ENCODE assay signal across 37 cellular contexts in the genomic region with DNA sequence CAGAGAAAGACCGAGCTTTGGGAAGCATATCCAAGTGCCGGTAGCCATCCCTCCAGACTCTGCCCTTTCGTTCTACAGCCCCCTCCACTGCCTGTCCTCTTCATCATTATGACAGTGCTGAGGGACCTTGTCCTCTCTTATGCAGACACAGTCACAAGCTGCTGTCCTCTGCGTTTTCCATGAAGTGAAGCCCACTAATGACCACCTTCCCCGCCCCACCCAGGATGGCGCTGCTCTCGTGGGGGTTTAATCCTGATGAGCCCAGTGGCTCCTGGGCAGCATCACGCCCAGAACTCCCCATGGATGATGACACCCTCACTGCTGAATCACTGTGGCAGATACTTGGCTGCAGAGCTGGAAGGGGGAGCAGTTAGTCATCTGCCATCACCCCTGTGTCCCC.
"Had no signal": no experiment of that assay in that cellular context is flagged by ENCODE, and none has a peak within 500 bp of the region (broad histone marks: within the 10 kb centered on the region; RNA-seq: fewer than 3 reads in every experiment).

No MANE protein-coding gene starts in this region.

- H3K4me1 ChIP-seq: adrenal gland, ascending aorta, body of pancreas, breast epithelium had no signal

- H3K4me3 ChIP-seq: adrenal gland, ascending aorta, body of pancreas, breast epithelium, cardiac muscle cell had no signal

- ATAC-seq: activated naive CD4-positive, alpha-beta T cell treated with anti-CD3 and anti-CD28 coated beads, Interleukin-2, amount 50 U/mL, for 72 hours; activated T-cell treated with anti-CD3 and anti-CD28 coated beads, Interleukin-2, amount 50 U/mL, for 4 hours; activated T-cell treated with anti-CD3 and anti-CD28 coated beads, Interleukin-2, amount 50 U/mL, for 72 hours; activated T-helper 17 cell treated with anti-CD3 and anti-CD28 coated beads, Interleukin-2, amount 50 U/mL, for 72 hours; body of pancreas had no signal

- H3K4me1 Mint-ChIP-seq: activated naive CD4-positive, alpha-beta T cell treated with anti-CD3 and anti-CD28 coated beads, Interleukin-2, amount 10 ng/mL, durations not matched to agents 7 days and 5 days; activated naive CD4-positive, alpha-beta T cell treated with anti-CD3 and anti-CD28 coated beads, Interleukin-2, amount 50 U/mL, for 24 hours; activated naive CD8-positive, alpha-beta T cell treated with anti-CD3 and anti-CD28 coated beads, Interleukin-2, amount 10 ng/mL, durations not matched to agents 7 days and 5 days; activated T-helper 17 cell treated with anti-CD3 and anti-CD28 coated beads, Interleukin-2, amount 50 U/mL, for 72 hours; central memory CD8-positive, alpha-beta T cell had no signal

- H3K4me3 Mint-ChIP-seq: activated naive CD4-positive, alpha-beta T cell treated with anti-CD3 and anti-CD28 coated beads for 36 hours; activated naive CD4-positive, alpha-beta T cell treated with anti-CD3 and anti-CD28 coated beads, Interleukin-2, amount 10 ng/mL, durations not matched to agents 7 days and 5 days; activated naive CD4-positive, alpha-beta T cell treated with anti-CD3 and anti-CD28 coated beads, Interleukin-2, amount 50 U/mL, for 24 hours; activated naive CD8-positive, alpha-beta T cell; activated naive CD8-positive, alpha-beta T cell treated with anti-CD3 and anti-CD28 coated beads, Interleukin-2, amount 10 ng/mL, durations not matched to agents 7 days and 5 days; activated T-cell treated with anti-CD3 and anti-CD28 coated beads, Interleukin-2, amount 50 U/mL, for 24 hours; activated T-cell treated with anti-CD3 and anti-CD28 coated beads, Interleukin-2, amount 50 U/mL, for 4 hours; activated T-cell treated with anti-CD3 and anti-CD28 coated beads, Interleukin-2, amount 50 U/mL, for 72 hours; activated T-helper 1 cell treated with anti-CD3 and anti-CD28 coated beads, Interleukin-12 subunit alpha, Interleukin-12 subunit beta, Interleukin-2, Interleukin-4 antibody, amounts not matched to agents 30 ng/mL and 10 ng/mL and 1 ng/mL, durations not matched to agents 14 hours and 24 hours and 36 hours; activated T-helper 17 cell treated with anti-CD3 and anti-CD28 coated beads, Interleukin-2, amount 50 U/mL, for 72 hours; brain; central memory CD8-positive, alpha-beta T cell had no signal

- H3K36me3 Mint-ChIP-seq: activated naive CD4-positive, alpha-beta T cell treated with anti-CD3 and anti-CD28 coated beads, Interleukin-2, amount 10 ng/mL, durations not matched to agents 7 days and 5 days; activated naive CD4-positive, alpha-beta T cell treated with anti-CD3 and anti-CD28 coated beads, Interleukin-2, amount 50 U/mL, for 24 hours; activated naive CD4-positive, alpha-beta T cell treated with anti-CD3 and anti-CD28 coated beads, Interleukin-2, amount 50 U/mL, for 72 hours; activated naive CD8-positive, alpha-beta T cell; activated naive CD8-positive, alpha-beta T cell treated with anti-CD3 and anti-CD28 coated beads, Interleukin-2, amount 10 ng/mL, durations not matched to agents 7 days and 5 days had no signal

- H3K27me3 Mint-ChIP-seq: brain had no signal

- H3K27me3 ChIP-seq: adrenal gland, ascending aorta, body of pancreas, brain microvascular endothelial cell, breast epithelium, cardiac muscle cell had no signal

- DNase-seq: activated effector memory CD4-positive, alpha-beta T cell treated with anti-CD3 and anti-CD28 coated beads, Interleukin-2, amount 50 U/mL, for 16 hours; activated effector memory CD4-positive, alpha-beta T cell treated with Interleukin-2 at 50 U/mL for 16 hours; activated gamma-delta T cell; activated gamma-delta T cell treated with Interleukin-2 at 50 U/mL for 16 hours; activated naive CD4-positive, alpha-beta T cell; activated naive CD4-positive, alpha-beta T cell treated with anti-CD3 and anti-CD28 coated beads for 36 hours; activated naive CD4-positive, alpha-beta T cell treated with anti-CD3 and anti-CD28 coated beads, Interleukin-2, amount 10 ng/mL, durations not matched to agents 7 days and 5 days; activated naive CD4-positive, alpha-beta T cell treated with anti-CD3 and anti-CD28 coated beads, Interleukin-2, amount 50 U/mL, for 16 hours; activated naive CD4-positive, alpha-beta T cell treated with Interleukin-2 at 50 U/mL for 16 hours; activated naive CD8-positive, alpha-beta T cell treated with anti-CD3 and anti-CD28 coated beads, Interleukin-2, amount 10 ng/mL, durations not matched to agents 7 days and 5 days; activated T-cell treated with anti-CD3 and anti-CD28 coated beads for 4 hours; activated T-cell treated with anti-CD3 and anti-CD28 coated beads, Interleukin-2, amount 50 U/mL, for 1 hour; activated T-cell treated with anti-CD3 and anti-CD28 coated beads, Interleukin-2, amount 50 U/mL, for 24 hours; activated T-cell treated with anti-CD3 and anti-CD28 coated beads, Interleukin-2, amount 50 U/mL, for 4 hours; activated T-cell treated with anti-CD3 and anti-CD28 coated beads, Interleukin-2, amount 50 U/mL, for 48 hours; activated T-cell treated with anti-CD3 and anti-CD28 coated beads, Interleukin-2, amount 50 U/mL, for 72 hours; adrenal gland; amniotic stem cell; amygdala; anterior cingulate cortex; aorta; body of pancreas; brain microvascular endothelial cell; caudate nucleus; central memory CD4-positive, alpha-beta T cell; cerebellar nuclear complex had no signal

- H3K27ac ChIP-seq: adrenal gland, ascending aorta, body of pancreas, brain microvascular endothelial cell, breast epithelium, cardiac muscle cell had no signal

- H3K27ac Mint-ChIP-seq: activated naive CD4-positive, alpha-beta T cell treated with anti-CD3 and anti-CD28 coated beads for 36 hours; activated naive CD4-positive, alpha-beta T cell treated with anti-CD3 and anti-CD28 coated beads, Interleukin-2, amount 10 ng/mL, durations not matched to agents 7 days and 5 days; activated naive CD4-positive, alpha-beta T cell treated with anti-CD3 and anti-CD28 coated beads, Interleukin-2, amount 50 U/mL, for 24 hours; activated naive CD4-positive, alpha-beta T cell treated with anti-CD3 and anti-CD28 coated beads, Interleukin-2, amount 50 U/mL, for 72 hours; activated naive CD8-positive, alpha-beta T cell; activated naive CD8-positive, alpha-beta T cell treated with anti-CD3 and anti-CD28 coated beads, Interleukin-2, amount 10 ng/mL, durations not matched to agents 7 days and 5 days; activated T-cell treated with anti-CD3 and anti-CD28 coated beads, Interleukin-2, amount 50 U/mL, for 24 hours; activated T-cell treated with anti-CD3 and anti-CD28 coated beads, Interleukin-2, amount 50 U/mL, for 72 hours; activated T-helper 1 cell treated with anti-CD3 and anti-CD28 coated beads, Interleukin-12 subunit alpha, Interleukin-12 subunit beta, Interleukin-2, Interleukin-4 antibody, amounts not matched to agents 30 ng/mL and 10 ng/mL and 1 ng/mL, durations not matched to agents 14 hours and 24 hours and 36 hours; activated T-helper 17 cell treated with anti-CD3 and anti-CD28 coated beads, Interleukin-2, amount 50 U/mL, for 72 hours; activated T-helper 2 cell treated with anti-CD3 and anti-CD28 coated beads, Interferon-gamma antibody, Interleukin-2, Interleukin-4, amounts not matched to agents 10 μg/mL and 5 μg/mL and 100 μg/mL, durations not matched to agents 14 hours and 24 hours and 36 hours; brain had no signal

- H3K9me3 Mint-ChIP-seq: activated naive CD4-positive, alpha-beta T cell treated with anti-CD3 and anti-CD28 coated beads for 36 hours; activated naive CD4-positive, alpha-beta T cell treated with anti-CD3 and anti-CD28 coated beads, Interleukin-2, amount 10 ng/mL, durations not matched to agents 7 days and 5 days; activated naive CD4-positive, alpha-beta T cell treated with anti-CD3 and anti-CD28 coated beads, Interleukin-2, amount 50 U/mL, for 24 hours; activated naive CD4-positive, alpha-beta T cell treated with anti-CD3 and anti-CD28 coated beads, Interleukin-2, amount 50 U/mL, for 72 hours; activated naive CD8-positive, alpha-beta T cell treated with anti-CD3 and anti-CD28 coated beads, Interleukin-2, amount 10 ng/mL, durations not matched to agents 7 days and 5 days; activated T-cell treated with anti-CD3 and anti-CD28 coated beads, Interleukin-2, amount 50 U/mL, for 24 hours; activated T-cell treated with anti-CD3 and anti-CD28 coated beads, Interleukin-2, amount 50 U/mL, for 4 hours; activated T-cell treated with anti-CD3 and anti-CD28 coated beads, Interleukin-2, amount 50 U/mL, for 72 hours; activated T-helper 1 cell treated with anti-CD3 and anti-CD28 coated beads, Interleukin-12 subunit alpha, Interleukin-12 subunit beta, Interleukin-2, Interleukin-4 antibody, amounts not matched to agents 30 ng/mL and 10 ng/mL and 1 ng/mL, durations not matched to agents 14 hours and 24 hours and 36 hours; activated T-helper 17 cell treated with anti-CD3 and anti-CD28 coated beads, Interleukin-2, amount 50 U/mL, for 72 hours; activated T-helper 2 cell treated with anti-CD3 and anti-CD28 coated beads, Interferon-gamma antibody, Interleukin-2, Interleukin-4, amounts not matched to agents 10 μg/mL and 5 μg/mL and 100 μg/mL, durations not matched to agents 14 hours and 24 hours and 36 hours; central memory CD8-positive, alpha-beta T cell had no signal
